12 cellular contexts compared by ENCODE assay signal in genomic region chr9:76365028-76365427, GRCh38. TPM values are rescaled to one million over a fixed set of nuclear protein-coding genes. Genes with fewer than 3 reads are reported as not detected.
DNase-seq lines count a peak whose midpoint lies in the region; ATAC-seq, FAIRE-seq and TF ChIP-seq lines count a peak whose summit lies in the region.
"Had no signal": no experiment of that assay in that cellular context is flagged by ENCODE, and none has a peak within 500 bp of the region (broad histone marks: within the 10 kb centered on the region; RNA-seq: fewer than 3 reads in every experiment).

No MANE protein-coding gene starts in this region.

- H3K4me2 ChIP-seq in PC-3 (ENCODE audit: low read length): no peak overlapping the region

- H3K9me3 ChIP-seq in PC-3 (ENCODE audit: low read length): no peaks in the 10 kb centered on the region
- no peaks in the 10 kb centered on the region for H3K9me3 ChIP-seq in pancreas
- H3K9me3 ChIP-seq: SJSA1 had no signal

- H3K9me2 ChIP-seq in PC-3 (replicated peaks; ENCODE audit: low read length): no peaks in the 10 kb centered on the region

- TF ChIP-seq CTCF in PC-3 (conservative IDR thresholded peaks at IDR 0.05; ENCODE audit: low read depth, low read length) (no peak), fibroblast of pulmonary artery (IDR thresholded peaks at IDR 0.05; ENCODE audit: low read length, missing control alignments) (no peak), pancreas (IDR thresholded peaks at IDR 0.05) (no peak)

- POLR2A ChIA-PET in PC-3 (lab: Charles Lee; ENCODE audit: unreplicated experiment): no interaction called here

- no peaks in the 10 kb centered on the region for H4K20me1 ChIP-seq in PC-3 (ENCODE audit: low read length)

- H3K9ac ChIP-seq in PC-3 (ENCODE audit: low read length): no peak overlapping the region

- H3K36me3 ChIP-seq in PC-3 (ENCODE audit: low read depth, low read length): no peaks in the 10 kb centered on the region
- H3K36me3 ChIP-seq in pancreas: no peaks in the 10 kb centered on the region
- H3K36me3 ChIP-seq: SJSA1 had no signal

- H3K4me3 ChIP-seq in PC-3 (ENCODE audit: low read length) (no peak overlapping the region), fibroblast of pulmonary artery (replicated peaks; ENCODE audit: low read depth, low read length) (no peak overlapping the region), pancreas (no peak overlapping the region)
- H3K4me3 ChIP-seq: SJSA1 had no signal

- H3F3A ChIP-seq in PC-3 (ENCODE audit: low read length, unreplicated experiment): no peaks in the 10 kb centered on the region

- intact Hi-C loops in PC-3 (cut with micrococcal nuclease) (no loop called here), pancreas (cut with DNase I) (no loop called here)

- WGBS in pancreas, 2 donors: 23 to 48% methylated on average over 1 of the region's 1 CpG

- BruUV-seq in PC-3 (replicated peaks; lab: Mats Ljungman, UMichigan): no TSS peak

- no peaks in the 10 kb centered on the region for H3K79me2 ChIP-seq in PC-3 (ENCODE audit: low read length)

- CTCF ChIA-PET in PC-3 (lab: Charles Lee): no interaction called here

- peak; percentile 94 for FAIRE-seq in G401.6 (lab: Jason Lieb, UNC)
- FAIRE-seq in pancreas (lab: Jason Lieb, UNC): no peak

- H2AFZ ChIP-seq in PC-3 (ENCODE audit: low read length): no peak overlapping the region

- peak; percentile 75 for DNase-seq in PC-3
- DNase-seq in fibroblast of pulmonary artery (ENCODE audit: low read depth): peak; percentile 58
- no peak for DNase-seq in pancreas
- DNase-seq in OCI-M2 (lab: John Stamatoyannopoulos, UW; ENCODE audit: unreplicated experiment): no peak
- DNase-seq in NCI-H524 (lab: John Stamatoyannopoulos, UW): no peak
- no peak for DNase-seq in activated gamma-delta T cell (lab: John Stamatoyannopoulos, UW)
- DNase-seq: activated CD4-positive, alpha-beta T cell treated with anti-CD3 and anti-CD28 coated beads for 1 hour; activated effector memory CD4-positive, alpha-beta T cell treated with Interleukin-2 at 50 U/mL for 16 hours; stimulated activated CD4-positive, alpha-beta T cell treated with anti-CD3 and anti-CD28 coated beads, Interleukin-1b, Interleukin-23, amount 100 ng/mL, for 48 hours had no signal

- no peaks in the 10 kb centered on the region for H3K27me3 ChIP-seq in PC-3 (ENCODE audit: low read length)
- no peaks in the 10 kb centered on the region for H3K27me3 ChIP-seq in pancreas
- H3K27me3 ChIP-seq: SJSA1 had no signal

- ATAC-seq in PC-3: peak; percentile 37; the same call in 1 of the 2 replicates
- ATAC-seq in pancreas: peak; percentile 49 to 74 (median 55)
- no peak for ATAC-seq in GM18520 (IDR thresholded peaks at IDR 0.05; ENCODE audit: unreplicated experiment)

- H3K27ac ChIP-seq in PC-3 (ENCODE audit: low read length) (no peak overlapping the region), pancreas (no peak overlapping the region)
- H3K27ac ChIP-seq: SJSA1 had no signal

- H3K4me1 ChIP-seq in PC-3 (ENCODE audit: insufficient read depth, low read length): peaks cover 7% of the 10 kb centered on the region; the same call in 1 of the 2 replicates
- H3K4me1 ChIP-seq in pancreas: peaks cover 11 to 18% (median 16%) of the 10 kb centered on the region in 3 donors

RNA-seq across cellular contexts. Expression of gene RFK, which starts 29.2 kb away (rescaled TPM):
- total RNA-seq in PC-3 (2014; rRNA removed): 8.1 and 9.7 TPM in 2 replicates
- 10 to 100 TPM in 4 of 6 donors, 1 to 10 TPM in 2; 8.3 to 16.5 (median 10.8) TPM for total RNA-seq in pancreas
- polyA plus RNA-seq in pancreas: 10 to 100 TPM in 1 of 2 donors, 1 to 10 TPM in 1; 5.8 to 13.7 TPM

Comparison
In these comparisons a context has a peak if more than half of its experiments do, and no peak if none do; other contexts are left out.
1. DNase-seq: peak in PC-3 (single experiment) and fibroblast of pulmonary artery (single experiment); none in pancreas (0 of 6), OCI-M2 (single experiment), NCI-H524 (0 of 2) and activated gamma-delta T cell (single experiment).